ENCODE assay signal across 8 cellular contexts in the genomic region with DNA sequence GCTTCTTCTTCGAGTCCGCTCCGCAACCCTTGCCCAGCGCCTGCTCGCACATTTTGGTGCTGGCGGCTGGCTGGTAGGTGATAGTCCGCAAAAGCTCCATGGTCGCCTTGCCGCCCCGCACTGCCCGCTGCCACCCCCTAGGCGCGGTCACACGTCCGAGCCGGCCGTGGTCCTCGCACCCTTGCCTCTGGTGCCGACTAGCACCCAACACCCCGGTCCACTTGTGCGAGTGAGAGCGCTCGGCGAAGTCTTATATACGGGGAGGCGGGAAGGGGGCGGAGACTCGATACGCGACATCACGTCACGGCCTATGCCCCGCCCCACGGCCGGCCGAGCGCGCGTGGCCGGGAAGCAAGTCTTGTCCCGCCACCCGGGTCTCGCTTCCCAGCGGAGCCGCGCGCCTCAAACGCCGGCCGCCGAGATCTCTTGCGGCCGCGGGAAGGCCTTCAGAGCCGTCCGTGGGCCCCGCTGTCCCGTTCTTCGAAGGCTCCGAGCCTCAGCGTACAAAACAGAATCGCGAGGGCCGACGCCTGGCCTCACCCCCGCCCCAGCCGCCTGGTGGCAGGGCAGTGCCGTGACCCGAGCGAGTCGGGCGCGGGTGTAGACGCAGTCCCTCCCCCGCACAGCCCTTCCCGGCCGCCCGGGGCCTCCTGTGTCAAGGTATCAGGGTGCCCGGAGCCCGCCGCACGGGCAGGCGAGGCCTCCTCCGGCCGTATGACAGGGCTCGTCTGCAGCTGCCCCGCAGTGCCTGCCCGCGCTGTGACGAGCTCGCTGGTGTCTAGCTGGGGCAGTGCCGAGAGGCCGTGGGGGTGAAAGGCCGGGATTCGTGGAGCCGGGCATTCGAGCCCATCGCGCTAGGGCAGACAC. TPM values are rescaled to one million over a fixed set of nuclear protein-coding genes. Genes with fewer than 3 reads are reported as not detected.
DNase-seq lines count a peak whose midpoint lies in the region; ATAC-seq and TF ChIP-seq lines count a peak whose summit lies in the region.

A gene (minus strand): TSS at position 227 of the 867 bp plus-strand sequence. CDS start 127 bp downstream, at position 100.

- H3K4me3 ChIP-seq in BE2C (ENCODE audit: low read depth, low read length) (peak within 1 kb of the TSS; percentile 78), epithelial cell of esophagus (ENCODE audit: low read length) (peak within 1 kb of the TSS; percentile 84), mucosa of descending colon (peak within 1 kb of the TSS; percentile 74)

- peaks cover 4% of the 10 kb centered on the region; the same call in 1 of the 2 replicates for H3K27me3 ChIP-seq in BE2C

- H3K9me3 ChIP-seq in BE2C: no peaks in the 10 kb centered on the region
- H3K9me3 ChIP-seq in mucosa of descending colon: no peaks in the 10 kb centered on the region

- TF ChIP-seq CTCF in BE2C (IDR thresholded peaks at IDR 0.05; ENCODE audit: low read depth, low read length) (peak; percentile 46; the same call in 1 of the 2 replicates), epithelial cell of esophagus (IDR thresholded peaks at IDR 0.05; ENCODE audit: insufficient read depth, low read depth, low read length, missing control alignments) (no peak), mucosa of descending colon (IDR thresholded peaks at IDR 0.05) (peak; percentile 45)

- no peaks in the 10 kb centered on the region for H3K4me1 ChIP-seq in BE2C
- H3K4me1 ChIP-seq in mucosa of descending colon (ENCODE audit: low read depth): peaks cover 9% of the 10 kb centered on the region

- ATAC-seq in GM19023 (IDR thresholded peaks at IDR 0.05; ENCODE audit: unreplicated experiment) (peak; percentile 78), HG03175 (IDR thresholded peaks at IDR 0.05; ENCODE audit: unreplicated experiment) (peak; percentile 79), mucosa of descending colon (peak; percentile 89)

- H3K36me3 ChIP-seq in BE2C (peaks cover 3% of the 10 kb centered on the region), mucosa of descending colon (ENCODE audit: low read depth) (no peaks in the 10 kb centered on the region)

- DNase-seq in BE2C (peak; percentile 93), NOMO-1 treated with dmso at 0.1 percent for 144 hours (lab: John Stamatoyannopoulos, UW; ENCODE audit: unreplicated experiment) (peak; percentile 68), activated T-cell treated with anti-CD3 and anti-CD28 coated beads for 24 hours (ENCODE audit: low read depth) (peak; percentile 83), epithelial cell of esophagus (ENCODE audit: low read depth) (peak; percentile 94), mucosa of descending colon (peak; percentile 95 to 97 (median 96))
- peak; percentile 85 to 88 for DNase-seq in stimulated activated CD8-positive, alpha-beta memory T cell treated with anti-CD3 and anti-CD28 coated beads, Interleukin-4, amount 100 ng/mL, for 1 hour (ENCODE audit: low read depth in 2 of 2, low spot score in 1 of 2)

- intact Hi-C loops in mucosa of descending colon (cut with DNase I, micrococcal nuclease): loop anchor here (2.0 to 10.0 kb wide), 5 partner anchors 575 to 1161 kb away; no protein-coding TSS in a partner anchor

RNA-seq across cellular contexts. Expression of the gene that starts here (rescaled TPM):
- 121 TPM for polyA plus RNA-seq in BE2C (2012; ENCODE audit: insufficient read depth, insufficient read length, low read depth)
- 10 to 100 TPM; 13.0 to 24.7 (median 14.5) TPM for total RNA-seq in mucosa of descending colon

Comparison
In these comparisons a context has a peak if more than half of its experiments do, and no peak if none do; other contexts are left out.
1. Peak in every context shown above with its lines: DNase-seq, ATAC-seq and H3K4me3 ChIP-seq.